In genomic region chr1:109283748-109284600, GRCh38 we compare ENCODE assay signal across 8 cellular contexts. TPM values are rescaled to one million over a fixed set of nuclear protein-coding genes. Genes with fewer than 3 reads are reported as not detected.
DNase-seq lines count a peak whose midpoint lies in the region; TF ChIP-seq lines count a peak whose summit lies in the region.

No MANE protein-coding gene starts in this region.

- H3K27ac Mint-ChIP-seq in activated T-helper 1 cell treated with anti-CD3 and anti-CD28 coated beads, Interleukin-12 subunit alpha, Interleukin-12 subunit beta, Interleukin-2, Interleukin-4 antibody, amounts not matched to agents 30 ng/mL and 10 ng/mL and 1 ng/mL, durations not matched to agents 14 hours and 24 hours and 36 hours = peak overlapping the region; percentile 81

- no peaks in the 10 kb centered on the region for H3K9me3 ChIP-seq in BE2C
- H3K9me3 ChIP-seq in HAP-1 = no peaks in the 10 kb centered on the region
- no peaks in the 10 kb centered on the region for H3K9me3 ChIP-seq in iPS-20b (ENCODE audit: insufficient read depth, low read depth, low read length)
- no peaks in the 10 kb centered on the region for H3K9me3 ChIP-seq in subcutaneous abdominal adipose tissue (ENCODE audit: control insufficient read depth in 5 of 5, low read length in 5 of 5)

- no peak for TF ChIP-seq CTCF in BE2C (IDR thresholded peaks at IDR 0.05; ENCODE audit: low read depth, low read length)

- no peaks in the 10 kb centered on the region for H3K9me3 Mint-ChIP-seq in activated T-helper 1 cell treated with anti-CD3 and anti-CD28 coated beads, Interleukin-12 subunit alpha, Interleukin-12 subunit beta, Interleukin-2, Interleukin-4 antibody, amounts not matched to agents 30 ng/mL and 10 ng/mL and 1 ng/mL, durations not matched to agents 14 hours and 24 hours and 36 hours

- DNase-seq in BE2C = no peak
- DNase-seq in HAP-1 (ENCODE audit: low spot score in 2 of 2) = peak; percentile 18 to 35
- DNase-seq in activated T-helper 1 cell treated with anti-CD3 and anti-CD28 coated beads, Interleukin-12 subunit alpha, Interleukin-12 subunit beta, Interleukin-2, Interleukin-4 antibody, amounts not matched to agents 30 ng/mL and 10 ng/mL and 1 ng/mL, durations not matched to agents 14 hours and 24 hours and 36 hours (ENCODE audit: low spot score) = no peak
- DNase-seq in NCI-H1105 treated with DMSO at 0.1 percent for 48 hours (lab: John Stamatoyannopoulos, UW) = no peak
- no peak for DNase-seq in NCI-H1105 (lab: John Stamatoyannopoulos, UW)
- no peak for DNase-seq in SHP77 (lab: John Stamatoyannopoulos, UW)

- H3K27ac ChIP-seq in iPS-20b (ENCODE audit: low read length) (peak overlapping the region; percentile 49), subcutaneous abdominal adipose tissue (ENCODE audit: low read depth, low read length) (peak overlapping the region; percentile 61)

- H3K4me3 Mint-ChIP-seq in activated T-helper 1 cell treated with anti-CD3 and anti-CD28 coated beads, Interleukin-12 subunit alpha, Interleukin-12 subunit beta, Interleukin-2, Interleukin-4 antibody, amounts not matched to agents 30 ng/mL and 10 ng/mL and 1 ng/mL, durations not matched to agents 14 hours and 24 hours and 36 hours = peak overlapping the region; percentile 97

- H3K4me1 ChIP-seq in BE2C (peaks cover 8% of the 10 kb centered on the region), HAP-1 (peaks cover 32% of the 10 kb centered on the region), iPS-20b (ENCODE audit: insufficient read depth, low read length) (peaks cover 15% of the 10 kb centered on the region), subcutaneous abdominal adipose tissue (ENCODE audit: control insufficient read depth in 5 of 5, insufficient read depth in 5 of 5, low read length in 5 of 5) (peaks cover 2 to 24% (median 22%) of the 10 kb centered on the region in 5 donors)

- H3K36me3 ChIP-seq in BE2C = no peaks in the 10 kb centered on the region; the same call in 1 of the 2 replicates
- H3K36me3 ChIP-seq in HAP-1 (replicated peaks) = peaks cover 15% of the 10 kb centered on the region
- H3K36me3 ChIP-seq in iPS-20b (ENCODE audit: insufficient read depth, low read depth, low read length) = peaks cover 22% of the 10 kb centered on the region
- no peaks in the 10 kb centered on the region for H3K36me3 ChIP-seq in subcutaneous abdominal adipose tissue (ENCODE audit: control insufficient read depth in 5 of 5, insufficient read depth in 5 of 5, low read length in 5 of 5)

- H3K27me3 Mint-ChIP-seq in activated T-helper 1 cell treated with anti-CD3 and anti-CD28 coated beads, Interleukin-12 subunit alpha, Interleukin-12 subunit beta, Interleukin-2, Interleukin-4 antibody, amounts not matched to agents 30 ng/mL and 10 ng/mL and 1 ng/mL, durations not matched to agents 14 hours and 24 hours and 36 hours (ENCODE audit: insufficient read depth) = peaks cover 3% of the 10 kb centered on the region

- in situ Hi-C loops in HAP-1 (cut with MboI; ENCODE audit: low sequenced_read_pairs) = no loop called here

- H3K4me1 Mint-ChIP-seq in activated T-helper 1 cell treated with anti-CD3 and anti-CD28 coated beads, Interleukin-12 subunit alpha, Interleukin-12 subunit beta, Interleukin-2, Interleukin-4 antibody, amounts not matched to agents 30 ng/mL and 10 ng/mL and 1 ng/mL, durations not matched to agents 14 hours and 24 hours and 36 hours (ENCODE audit: low read depth) = peaks cover 35% of the 10 kb centered on the region

- H3K9ac ChIP-seq in iPS-20b (ENCODE audit: low read depth, low read length) (peak overlapping the region; percentile 87), subcutaneous abdominal adipose tissue (ENCODE audit: low read length in 5 of 5) (peak overlapping the region; percentile 11 to 89 (median 81))

- H3K4me3 ChIP-seq in BE2C (ENCODE audit: low read depth, low read length) = peak overlapping the region; percentile 91
- H3K4me3 ChIP-seq in HAP-1 = peak overlapping the region; percentile 83
- peak overlapping the region; percentile 87 for H3K4me3 ChIP-seq in iPS-20b (ENCODE audit: low read length)
- H3K4me3 ChIP-seq in subcutaneous abdominal adipose tissue (ENCODE audit: low read depth in 1 of 5, low read length in 5 of 5) = peak overlapping the region; percentile 66 to 86 (median 81)

- no peaks in the 10 kb centered on the region for H3K27me3 ChIP-seq in BE2C
- no peaks in the 10 kb centered on the region for H3K27me3 ChIP-seq in HAP-1 (ENCODE audit: low read depth)
- no peaks in the 10 kb centered on the region for H3K27me3 ChIP-seq in iPS-20b (ENCODE audit: insufficient read depth, low read length)
- H3K27me3 ChIP-seq in subcutaneous abdominal adipose tissue (ENCODE audit: control insufficient read depth in 5 of 5, insufficient read depth in 4 of 5, low read length in 5 of 5) = no peaks in the 10 kb centered on the region

- no peaks in the 10 kb centered on the region for H3K36me3 Mint-ChIP-seq in activated T-helper 1 cell treated with anti-CD3 and anti-CD28 coated beads, Interleukin-12 subunit alpha, Interleukin-12 subunit beta, Interleukin-2, Interleukin-4 antibody, amounts not matched to agents 30 ng/mL and 10 ng/mL and 1 ng/mL, durations not matched to agents 14 hours and 24 hours and 36 hours (ENCODE audit: low read depth)

- intact Hi-C loops in activated T-helper 1 cell treated with anti-CD3 and anti-CD28 coated beads, Interleukin-12 subunit alpha, Interleukin-12 subunit beta, Interleukin-2, Interleukin-4 antibody, amounts not matched to agents 30 ng/mL and 10 ng/mL and 1 ng/mL, durations not matched to agents 14 hours and 24 hours and 36 hours (cut with micrococcal nuclease) = loop anchor here (1.0 to 2.0 kb wide), 8 partner anchors 21 to 199 kb away; partner anchors contain the start of genes ATXN7L2, CELSR2 and PSMA5

RNA-seq across cellular contexts. Expression of gene PSRC1, which starts 1.0 kb away (rescaled TPM):
- 6.6 TPM for polyA plus RNA-seq in BE2C (2012; ENCODE audit: insufficient read depth, insufficient read length, low read depth)
- total RNA-seq in activated T-helper 1 cell treated with anti-CD3 and anti-CD28 coated beads, Interleukin-12 subunit alpha, Interleukin-12 subunit beta, Interleukin-2, Interleukin-4 antibody, amounts not matched to agents 30 ng/mL and 10 ng/mL and 1 ng/mL, durations not matched to agents 14 hours and 24 hours and 36 hours = 3.6 and 5.5 TPM in 2 replicates

RNA-seq across cellular contexts. Expression of gene MYBPHL, which starts 22.8 kb away (rescaled TPM):
- 0.66 TPM for polyA plus RNA-seq in BE2C (2012; ENCODE audit: insufficient read depth, insufficient read length, low read depth)
- not detected in 2 replicates for total RNA-seq in activated T-helper 1 cell treated with anti-CD3 and anti-CD28 coated beads, Interleukin-12 subunit alpha, Interleukin-12 subunit beta, Interleukin-2, Interleukin-4 antibody, amounts not matched to agents 30 ng/mL and 10 ng/mL and 1 ng/mL, durations not matched to agents 14 hours and 24 hours and 36 hours

RNA-seq across cellular contexts. Expression of gene CELSR2, which starts 34.6 kb away (rescaled TPM):
- polyA plus RNA-seq in BE2C (2012; ENCODE audit: insufficient read depth, insufficient read length, low read depth) = 39.5 TPM
- 4.1 and 4.9 TPM in 2 replicates for total RNA-seq in activated T-helper 1 cell treated with anti-CD3 and anti-CD28 coated beads, Interleukin-12 subunit alpha, Interleukin-12 subunit beta, Interleukin-2, Interleukin-4 antibody, amounts not matched to agents 30 ng/mL and 10 ng/mL and 1 ng/mL, durations not matched to agents 14 hours and 24 hours and 36 hours

Comparison
In these comparisons a context has a peak if more than half of its experiments do, and no peak if none do; other contexts are left out.
1. DNase-seq: peak in HAP-1 (2 of 2); none in BE2C (single experiment), activated T-helper 1 cell treated with anti-CD3 and anti-CD28 coated beads, Interleukin-12 subunit alpha, Interleukin-12 subunit beta, Interleukin-2, Interleukin-4 antibody, amounts not matched to agents 30 ng/mL and 10 ng/mL and 1 ng/mL, durations not matched to agents 14 hours and 24 hours and 36 hours (single experiment), NCI-H1105 treated with DMSO at 0.1 percent for 48 hours (single experiment), NCI-H1105 (single experiment) and SHP77 (0 of 2).
2. Peak in every context shown above with its lines, with median percentiles within 50 percentile points of each other: H3K4me3 ChIP-seq.